21 cellular contexts compared by ENCODE assay signal in genomic region chrX:123489011-123489410, GRCh38.
A peak's percentile ranks its signal among the peaks of the same experiment; 100 is the strongest.
DNase-seq lines count a peak whose midpoint lies in the region; ATAC-seq and TF ChIP-seq lines count a peak whose summit lies in the region.
"Had no signal": no experiment of that assay in that cellular context is flagged by ENCODE, and none has a peak within 500 bp of the region (broad histone marks: within the 10 kb centered on the region; RNA-seq: fewer than 3 reads in every experiment).

No MANE protein-coding gene starts in this region.

- peak; percentile 33 for DNase-seq in GM03348 (ENCODE audit: low spot score)
- peak; percentile 3 for DNase-seq in adipocyte (ENCODE audit: low read depth)
- peak; percentile 0 to 8 for DNase-seq in fibroblast of lung (ENCODE audit: low read depth in 2 of 2)
- DNase-seq in mesenchymal stem cell = peak; percentile 2
- no peak for DNase-seq in DMS153 treated with DMSO at 0.1 percent for 48 hours (lab: John Stamatoyannopoulos, UW; ENCODE audit: unreplicated experiment)
- no peak for DNase-seq in glomerular visceral epithelial cell (ENCODE audit: extremely low spot score)
- DNase-seq: CD4-positive, alpha-beta T cell; COR-L47; DMS79 treated with DMSO at 0.1 percent for 48 hours; NCI-H1105; NCI-H146; NCI-H2081; NCI-H2171; NCI-H526; OCI-M1; SW 1271 had no signal

- H3K36me3 ChIP-seq in adipocyte (ENCODE audit: control insufficient read depth, insufficient read depth, low read length, severe bottlenecking) (no peaks in the 10 kb centered on the region), fibroblast of lung (ENCODE audit: control insufficient read depth, insufficient read depth, low read length) (no peaks in the 10 kb centered on the region), mesenchymal stem cell (ENCODE audit: control insufficient read depth in 1 of 2, insufficient read depth in 2 of 2, low read depth in 1 of 2, low read length in 2 of 2) (no peaks in the 10 kb centered on the region)
- H3K36me3 ChIP-seq: BLaER1, HAP-1, SJSA1 had no signal

- H3K9ac ChIP-seq in adipocyte (ENCODE audit: low read length) (no peak overlapping the region), fibroblast of lung (ENCODE audit: insufficient read depth, low read length) (no peak overlapping the region), mesenchymal stem cell (ENCODE audit: low read length) (no peak overlapping the region)
- H3K9ac ChIP-seq: BLaER1 had no signal

- no peak overlapping the region for H3K4ac ChIP-seq in mesenchymal stem cell (ENCODE audit: low read depth in 1 of 2, low read length in 2 of 2)

- no peaks in the 10 kb centered on the region for H4K20me1 ChIP-seq in fibroblast of lung (ENCODE audit: control insufficient read depth, extremely low read depth, insufficient read depth, low read length)
- H4K20me1 ChIP-seq: BLaER1 had no signal

- no peak overlapping the region for H2AK5ac ChIP-seq in mesenchymal stem cell (ENCODE audit: low read length, severe bottlenecking)

- H4K91ac ChIP-seq in mesenchymal stem cell (ENCODE audit: low read length) = no peak overlapping the region

- no peak overlapping the region for H4K8ac ChIP-seq in mesenchymal stem cell (ENCODE audit: low read length)

- no CpG with 5 or more reads among the region's 1 CpG for WGBS in mesenchymal stem cell

- H3K27ac ChIP-seq in fibroblast of lung (ENCODE audit: insufficient read depth, low read length) (no peak overlapping the region), mesenchymal stem cell (ENCODE audit: low read length, poor library complexity, severe bottlenecking) (no peak overlapping the region)
- H3K27ac ChIP-seq: BLaER1, SJSA1 had no signal

- H3K4me3 ChIP-seq in adipocyte (ENCODE audit: low read length) = no peak overlapping the region
- H3K4me3 ChIP-seq in fibroblast of lung (replicated peaks in 1 of 4; ENCODE audit: control extremely low read depth in 1 of 4, insufficient read depth in 1 of 4, low read depth in 3 of 4, low read length in 4 of 4) = no peak overlapping the region
- no peak overlapping the region for H3K4me3 ChIP-seq in mesenchymal stem cell (ENCODE audit: insufficient read depth in 1 of 2, low read depth in 1 of 2, low read length in 2 of 2)
- H3K4me3 ChIP-seq: BLaER1, HAP-1, SJSA1 had no signal

- no peak overlapping the region for H2BK5ac ChIP-seq in mesenchymal stem cell (ENCODE audit: low read depth, low read length, poor library complexity, severe bottlenecking)

- H3K79me2 ChIP-seq in fibroblast of lung (ENCODE audit: control insufficient read depth, insufficient read depth, low read length) = no peaks in the 10 kb centered on the region

- no peaks in the 10 kb centered on the region for H3K4me1 ChIP-seq in adipocyte (ENCODE audit: control insufficient read depth, insufficient read depth, low read length)
- no peaks in the 10 kb centered on the region for H3K4me1 ChIP-seq in fibroblast of lung (ENCODE audit: control insufficient read depth, extremely low read depth, insufficient read depth, low read length)
- no peaks in the 10 kb centered on the region for H3K4me1 ChIP-seq in mesenchymal stem cell (ENCODE audit: control insufficient read depth, insufficient read depth, low read depth, low read length)
- H3K4me1 ChIP-seq: BLaER1, SJSA1 had no signal

- no peaks in the 10 kb centered on the region for H3K79me1 ChIP-seq in mesenchymal stem cell (replicated peaks; ENCODE audit: low read length, poor library complexity, severe bottlenecking)

- no peak overlapping the region for H3K4me2 ChIP-seq in fibroblast of lung (ENCODE audit: extremely low read depth, insufficient read depth, low read length)
- no peak overlapping the region for H3K4me2 ChIP-seq in mesenchymal stem cell (ENCODE audit: low read length, poor library complexity, severe bottlenecking)
- H3K4me2 ChIP-seq: BLaER1 had no signal

- H2BK15ac ChIP-seq in mesenchymal stem cell (ENCODE audit: low read depth, poor library complexity, severe bottlenecking) = no peak overlapping the region

- H3K23ac ChIP-seq in mesenchymal stem cell (ENCODE audit: low read length in 2 of 2) = no peak overlapping the region

- H3K9me3 ChIP-seq in adipocyte (ENCODE audit: control insufficient read depth, low read length) (no peaks in the 10 kb centered on the region), fibroblast of lung (ENCODE audit: control insufficient read depth, insufficient read depth, low read depth, low read length) (no peaks in the 10 kb centered on the region), mesenchymal stem cell (ENCODE audit: control insufficient read depth, low read length) (no peaks in the 10 kb centered on the region)
- H3K9me3 ChIP-seq: BLaER1, HAP-1, SJSA1 had no signal

- H3K18ac ChIP-seq in mesenchymal stem cell (ENCODE audit: low read depth in 1 of 2, low read length in 2 of 2) = no peak overlapping the region

- H2BK12ac ChIP-seq in mesenchymal stem cell (ENCODE audit: low read length in 2 of 2) = no peak overlapping the region

- no peak overlapping the region for H3K14ac ChIP-seq in mesenchymal stem cell (ENCODE audit: low read length in 2 of 2)

- no peaks in the 10 kb centered on the region for H3K27me3 ChIP-seq in adipocyte (replicated peaks; ENCODE audit: control insufficient read depth, insufficient read depth, low read length)
- H3K27me3 ChIP-seq in fibroblast of lung (ENCODE audit: control insufficient read depth, insufficient read depth, low read length) = no peaks in the 10 kb centered on the region
- H3K27me3 ChIP-seq in mesenchymal stem cell (ENCODE audit: control insufficient read depth in 1 of 2, insufficient read depth in 1 of 2, low read length in 2 of 2) = no peaks in the 10 kb centered on the region
- H3K27me3 ChIP-seq: SJSA1 had no signal

- ATAC-seq in HG02571 (IDR thresholded peaks at IDR 0.05; ENCODE audit: unreplicated experiment) (no peak), HG03565 (IDR thresholded peaks at IDR 0.05; ENCODE audit: unreplicated experiment) (no peak)

- no peak overlapping the region for H2BK120ac ChIP-seq in mesenchymal stem cell (ENCODE audit: low read depth, low read length)

- no peak for TF ChIP-seq CTCF in fibroblast of lung (conservative IDR thresholded peaks at IDR 0.05 in 1 of 2, IDR thresholded peaks at IDR 0.05 in 1 of 2; ENCODE audit: low read depth in 1 of 2, low read length in 2 of 2)

- H2AFZ ChIP-seq in fibroblast of lung (ENCODE audit: low read length) (no peak overlapping the region), mesenchymal stem cell (ENCODE audit: low read depth, low read length) (no peak overlapping the region)

Comparison
In these comparisons a context has a peak if more than half of its experiments do, and no peak if none do; other contexts are left out.
1. DNase-seq: peak in GM03348 (single experiment), adipocyte (single experiment), fibroblast of lung (2 of 2) and mesenchymal stem cell (single experiment); none in DMS153 treated with DMSO at 0.1 percent for 48 hours (single experiment) and glomerular visceral epithelial cell (single experiment).